Comparison of ENCODE assay signal across 9 cellular contexts in genomic region chr4:10554694-10555093, GRCh38.
DNase-seq lines count a peak whose midpoint lies in the region; ATAC-seq, FAIRE-seq and TF ChIP-seq lines count a peak whose summit lies in the region.
"Had no signal": no experiment of that assay in that cellular context is flagged by ENCODE, and none has a peak within 500 bp of the region (broad histone marks: within the 10 kb centered on the region; RNA-seq: fewer than 3 reads in every experiment).

No MANE protein-coding gene starts in this region.

- H3K9ac ChIP-seq in endothelial cell of umbilical vein (replicated peaks; ENCODE audit: extremely low read depth, insufficient read depth, low read length), result no peak overlapping the region

- peak; percentile 97 for FAIRE-seq in endothelial cell of umbilical vein (lab: Jason Lieb, UNC)

- H3K36me3 ChIP-seq in endothelial cell of umbilical vein (ENCODE audit: control insufficient read depth in 2 of 2, extremely low read depth in 1 of 2, insufficient read depth in 2 of 2, low read length in 2 of 2) (no peaks in the 10 kb centered on the region), thyroid gland (no peaks in the 10 kb centered on the region)

- TF ChIP-seq POLR2A in endothelial cell of umbilical vein (IDR thresholded peaks at IDR 0.05; ENCODE audit: low read depth, low read length) (no peak), thyroid gland (IDR thresholded peaks at IDR 0.05) (no peak)

- DNase-seq in AG20443 (ENCODE audit: low spot score) (peak; percentile 53), NCI-H226 (peak; percentile 6), endothelial cell of umbilical vein (ENCODE audit: low read depth, low spot score) (peak; percentile 67), middle frontal gyrus (ENCODE audit: extremely low spot score, low spot score) (peak; percentile 63), thyroid gland (peak; percentile 43 to 47)
- peak; percentile 55 for DNase-seq in activated CD4-positive, alpha-beta T cell treated with anti-CD3 and anti-CD28 coated beads, Interleukin-2, amount 10 ng/mL, durations not matched to agents 7 days and 5 days

- no TSS peak for BruUV-seq in endothelial cell of umbilical vein (replicated peaks; lab: Mats Ljungman, UMichigan)

- CTCF ChIA-PET in activated CD4-positive, alpha-beta T cell treated with anti-CD3 and anti-CD28 coated beads, Interleukin-2, amount 10 ng/mL, durations not matched to agents 7 days and 5 days (lab: Charles Lee), result no interaction called here
- CTCF ChIA-PET in endothelial cell of umbilical vein (lab: Charles Lee), result interaction anchor here (0.8 to 7.7 kb wide), 5 partner anchors 10 to 869 kb away, joined by 3 to 136 read pairs (median 4); no protein-coding TSS in a partner anchor

- peaks cover 12% of the 10 kb centered on the region for H3K27me3 Mint-ChIP-seq in activated CD4-positive, alpha-beta T cell treated with anti-CD3 and anti-CD28 coated beads, Interleukin-2, amount 10 ng/mL, durations not matched to agents 7 days and 5 days
- H3K27me3 Mint-ChIP-seq: IgD-negative memory B cell had no signal

- no peak overlapping the region for H3K4me3 Mint-ChIP-seq in activated CD4-positive, alpha-beta T cell treated with anti-CD3 and anti-CD28 coated beads, Interleukin-2, amount 10 ng/mL, durations not matched to agents 7 days and 5 days
- H3K4me3 Mint-ChIP-seq: IgD-negative memory B cell had no signal

- H3K4me1 Mint-ChIP-seq in activated CD4-positive, alpha-beta T cell treated with anti-CD3 and anti-CD28 coated beads, Interleukin-2, amount 10 ng/mL, durations not matched to agents 7 days and 5 days, result peaks cover 3% of the 10 kb centered on the region

- WGBS in thyroid gland, 2 donors, result 14 to 15% methylated on average over 6 of the region's 6 CpGs

- H3K9me3 ChIP-seq in endothelial cell of umbilical vein (replicated peaks; ENCODE audit: control insufficient read depth, insufficient read depth, low read length) (no peaks in the 10 kb centered on the region), thyroid gland (no peaks in the 10 kb centered on the region)

- intact Hi-C loops in endothelial cell of umbilical vein (cut with micrococcal nuclease) (loop anchor here (1.0 to 10.0 kb wide), 5 partner anchors 600 to 1400 kb away; no protein-coding TSS in a partner anchor), thyroid gland (cut with DNase I) (no loop called here)

- H3K9me3 Mint-ChIP-seq in activated CD4-positive, alpha-beta T cell treated with anti-CD3 and anti-CD28 coated beads, Interleukin-2, amount 10 ng/mL, durations not matched to agents 7 days and 5 days, result no peaks in the 10 kb centered on the region
- H3K9me3 Mint-ChIP-seq: IgD-negative memory B cell had no signal

- ATAC-seq in GM18861 (IDR thresholded peaks at IDR 0.05; ENCODE audit: unreplicated experiment), result peak; percentile 85
- ATAC-seq in HG03175 (IDR thresholded peaks at IDR 0.05; ENCODE audit: unreplicated experiment), result peak; percentile 84

- H3K4me2 ChIP-seq in endothelial cell of umbilical vein (ENCODE audit: insufficient read depth, low read length), result no peak overlapping the region

- POLR2A ChIA-PET in activated CD4-positive, alpha-beta T cell treated with anti-CD3 and anti-CD28 coated beads, Interleukin-2, amount 10 ng/mL, durations not matched to agents 7 days and 5 days (lab: Charles Lee), result no interaction called here
- POLR2A ChIA-PET in endothelial cell of umbilical vein (lab: Charles Lee), result no interaction called here

- no peak overlapping the region for H3K27ac ChIP-seq in endothelial cell of umbilical vein (ENCODE audit: insufficient read depth, low read depth, low read length)
- H3K27ac ChIP-seq in thyroid gland, result no peak overlapping the region

- H3K4me3 ChIP-seq in endothelial cell of umbilical vein (replicated peaks in 1 of 3; ENCODE audit: insufficient read depth in 1 of 3, low read depth in 1 of 3, low read length in 3 of 3), result no peak overlapping the region
- H3K4me3 ChIP-seq in thyroid gland (replicated peaks in 1 of 3), result no peak overlapping the region

- H3K79me2 ChIP-seq in endothelial cell of umbilical vein (ENCODE audit: control insufficient read depth, insufficient read depth, low read length), result no peaks in the 10 kb centered on the region

- no peaks in the 10 kb centered on the region for H3K9me1 ChIP-seq in endothelial cell of umbilical vein (replicated peaks; ENCODE audit: control insufficient read depth, extremely low read depth, insufficient read depth, low read length)

- H2AFZ ChIP-seq in endothelial cell of umbilical vein (ENCODE audit: low read depth, low read length), result no peak overlapping the region

- no peak overlapping the region for H3K27ac Mint-ChIP-seq in activated CD4-positive, alpha-beta T cell treated with anti-CD3 and anti-CD28 coated beads, Interleukin-2, amount 10 ng/mL, durations not matched to agents 7 days and 5 days
- H3K27ac Mint-ChIP-seq: IgD-negative memory B cell had no signal

- H3K4me1 ChIP-seq in endothelial cell of umbilical vein (ENCODE audit: control insufficient read depth, extremely low read depth, insufficient read depth, low read length), result peaks cover 4% of the 10 kb centered on the region
- H3K4me1 ChIP-seq in thyroid gland, result no peaks in the 10 kb centered on the region

- peaks cover 9 to 14% of the 10 kb centered on the region in 2 experiments for H3K27me3 ChIP-seq in endothelial cell of umbilical vein (ENCODE audit: control insufficient read depth in 2 of 2, insufficient read depth in 2 of 2, low read length in 2 of 2)
- no peaks in the 10 kb centered on the region for H3K27me3 ChIP-seq in thyroid gland

- TF ChIP-seq CTCF in endothelial cell of umbilical vein (IDR thresholded peaks at IDR 0.05; ENCODE audit: extremely low read depth in 1 of 2, insufficient read depth in 1 of 2, low read depth in 1 of 2, low read length in 2 of 2), result peak; percentile 65 to 72
- peak; percentile 23 to 77 (median 68) for TF ChIP-seq CTCF in thyroid gland (IDR thresholded peaks at IDR 0.05)

- dilution Hi-C loops in endothelial cell of umbilical vein (cut with MboI; ENCODE audit: extremely low pct_ligation_motif_present, low sequenced_read_pairs), result no loop called here

- H4K20me1 ChIP-seq in endothelial cell of umbilical vein (replicated peaks; ENCODE audit: control insufficient read depth, extremely low read depth, insufficient read depth, low read length), result no peaks in the 10 kb centered on the region

- H3K36me3 Mint-ChIP-seq in activated CD4-positive, alpha-beta T cell treated with anti-CD3 and anti-CD28 coated beads, Interleukin-2, amount 10 ng/mL, durations not matched to agents 7 days and 5 days (ENCODE audit: low read depth), result no peaks in the 10 kb centered on the region

TF ChIP-seq in endothelial cell of umbilical vein, 7 proteins besides CTCF, POLR2A, EP300 and RAD21:
- TF ChIP-seq JUN (IDR thresholded peaks at IDR 0.05; ENCODE audit: borderline replicate concordance, insufficient read depth, insufficient read length, low read depth) (no peak), MAX (IDR thresholded peaks at IDR 0.05; ENCODE audit: insufficient read depth, insufficient read length) (no peak), MYC (IDR thresholded peaks at IDR 0.05; ENCODE audit: low read depth, low read length) (no peak), POLR2AphosphoS5 (IDR thresholded peaks at IDR 0.05; ENCODE audit: insufficient read depth, low read depth, low read length) (no peak), GATA2 (IDR thresholded peaks at IDR 0.05; ENCODE audit: insufficient read depth, insufficient read length, low read depth, low read length) (no peak), EZH2 (IDR thresholded peaks at IDR 0.05; ENCODE audit: borderline replicate concordance, low read depth, low read length, severe bottlenecking) (no peak), FOS (IDR thresholded peaks at IDR 0.05; ENCODE audit: borderline replicate concordance, insufficient read depth, low read length) (no peak)

Comparison
In these comparisons a context has a peak if more than half of its experiments do, and no peak if none do; other contexts are left out.
1. DNase-seq: peak in every context shown above with its lines; median percentile 67 in endothelial cell of umbilical vein; 63 in middle frontal gyrus; 55 in activated CD4-positive, alpha-beta T cell treated with anti-CD3 and anti-CD28 coated beads, Interleukin-2, amount 10 ng/mL, durations not matched to agents 7 days and 5 days; 53 in AG20443; 45 in thyroid gland; 6 in NCI-H226.